Comparison of ENCODE assay signal across 1 cellular context in genomic region chr11:111923951-111924350, GRCh38.
TF ChIP-seq lines count a peak whose summit lies in the region.

No MANE protein-coding gene starts in this region.

TF ChIP-seq in endothelial cell of umbilical vein, 7 proteins besides CTCF, POLR2A, EP300 and RAD21:
- TF ChIP-seq GATA2 (IDR thresholded peaks at IDR 0.05; ENCODE audit: insufficient read depth, insufficient read length, low read depth, low read length): no peak
- TF ChIP-seq FOS (IDR thresholded peaks at IDR 0.05; ENCODE audit: borderline replicate concordance, insufficient read depth, low read length): no peak
- TF ChIP-seq MYC (IDR thresholded peaks at IDR 0.05; ENCODE audit: low read depth, low read length): no peak
- no peak for TF ChIP-seq POLR2AphosphoS5 (IDR thresholded peaks at IDR 0.05; ENCODE audit: insufficient read depth, low read depth, low read length)
- TF ChIP-seq EZH2 (IDR thresholded peaks at IDR 0.05; ENCODE audit: borderline replicate concordance, low read depth, low read length, severe bottlenecking): no peak
- no peak for TF ChIP-seq JUN (IDR thresholded peaks at IDR 0.05; ENCODE audit: borderline replicate concordance, insufficient read depth, insufficient read length, low read depth)
- no peak for TF ChIP-seq MAX (IDR thresholded peaks at IDR 0.05; ENCODE audit: insufficient read depth, insufficient read length)
